ENCODE assay signal across 1 cellular context in the genomic region with DNA sequence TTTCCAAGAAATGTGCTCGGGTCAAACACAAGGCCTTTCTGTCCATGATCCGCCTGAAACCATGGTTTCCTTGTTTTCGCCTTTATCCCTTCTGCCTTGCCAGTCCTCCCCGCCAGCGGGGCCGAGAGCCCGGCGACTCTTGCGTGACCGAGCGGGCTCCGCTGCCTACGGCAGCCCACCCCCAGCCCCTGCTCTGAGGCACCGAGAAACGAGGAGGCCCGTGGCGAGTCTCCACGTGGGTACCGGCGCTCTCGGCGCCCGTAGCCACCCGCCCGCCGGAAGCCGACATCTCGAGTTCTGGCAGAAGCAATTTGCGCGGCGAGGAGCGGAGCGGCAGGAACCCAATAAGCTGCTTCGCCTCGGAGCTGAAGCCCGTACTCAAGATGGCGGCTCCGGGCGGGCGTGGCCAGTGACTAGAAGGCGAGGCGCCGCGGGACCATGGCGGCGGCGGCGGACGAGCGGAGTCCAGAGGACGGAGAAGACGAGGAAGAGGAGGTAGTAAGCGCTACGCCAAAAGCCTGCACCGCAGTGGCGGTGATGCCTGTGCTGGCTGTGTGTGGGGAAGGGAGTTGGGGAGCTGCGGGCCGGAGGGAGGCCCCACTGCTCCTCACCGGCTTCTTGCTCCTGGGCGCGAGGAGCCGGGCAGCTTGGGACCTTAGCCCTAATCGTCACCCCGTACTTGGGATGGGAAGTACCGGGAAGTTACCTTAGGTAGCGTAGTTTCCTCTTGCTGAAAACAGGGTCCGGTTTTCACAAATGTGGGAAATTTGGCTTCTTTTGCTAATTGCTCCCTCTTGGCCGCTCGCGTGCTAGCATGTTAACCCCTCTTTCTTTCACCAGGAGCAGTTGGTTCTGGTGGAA.
TF ChIP-seq lines count a peak whose summit lies in the region.

A gene with protein sequence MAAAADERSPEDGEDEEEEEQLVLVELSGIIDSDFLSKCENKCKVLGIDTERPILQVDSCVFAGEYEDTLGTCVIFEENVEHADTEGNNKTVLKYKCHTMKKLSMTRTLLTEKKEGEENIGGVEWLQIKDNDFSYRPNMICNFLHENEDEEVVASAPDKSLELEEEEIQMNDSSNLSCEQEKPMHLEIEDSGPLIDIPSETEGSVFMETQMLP (plus strand): TSS at position 375 of the 861 bp plus-strand sequence. CDS start 64 bp downstream, at position 439.

TF ChIP-seq in HepG2, 621 proteins besides CTCF, POLR2A, EP300 and RAD21 (continued from another document and continues in another):
- TF ChIP-seq TP53 (CRISPR knock-in tag; conservative IDR thresholded peaks at IDR 0.05) (0 out of 2 replicates have a peak, but pooled peaks have one; percentile 43), ZNF138 (CRISPR knock-in tag; IDR thresholded peaks at IDR 0.05; ENCODE audit: low read depth) (peak; percentile 88; the same call in 1 of the 2 replicates), AKAP8 (CRISPR knock-in tag; IDR thresholded peaks at IDR 0.05) (no peak), TCF7 (IDR thresholded peaks at IDR 0.05; ENCODE audit: low read depth) (no peak), EHMT2 (IDR thresholded peaks at IDR 0.05; ENCODE audit: borderline replicate concordance, low read depth, low read length) (no peak), SOX5 (CRISPR knock-in tag; IDR thresholded peaks at IDR 0.05; ENCODE audit: borderline replicate concordance) (peak; percentile 54; the same call in 1 of the 2 replicates), DR1 (CRISPR knock-in tag; IDR thresholded peaks at IDR 0.05) (peak; percentile 88), MIER2 (CRISPR knock-in tag; IDR thresholded peaks at IDR 0.05) (peak; percentile 78; the same call in 1 of the 2 replicates), ATM (IDR thresholded peaks at IDR 0.05; ENCODE audit: borderline replicate concordance) (no peak), CENPX (CRISPR knock-in tag; IDR thresholded peaks at IDR 0.05) (no peak), MEIS1 (CRISPR knock-in tag; IDR thresholded peaks at IDR 0.05; ENCODE audit: borderline replicate concordance) (peak; percentile 91), ZNF264 (CRISPR knock-in tag; IDR thresholded peaks at IDR 0.05) (peak; percentile 61; the same call in 1 of the 2 replicates), ZBTB42 (CRISPR knock-in tag; IDR thresholded peaks at IDR 0.05) (0 out of 2 replicates have a peak, but pooled peaks have one; percentile 59), ZNF816 (CRISPR knock-in tag; IDR thresholded peaks at IDR 0.05; ENCODE audit: borderline replicate concordance) (peak; percentile 45; the same call in 1 of the 2 replicates), ZBTB21 (CRISPR knock-in tag; IDR thresholded peaks at IDR 0.05) (0 out of 2 replicates have a peak, but pooled peaks have one; percentile 13), ERF (CRISPR knock-in tag; IDR thresholded peaks at IDR 0.05) (peak; percentile 95)
- TF ChIP-seq, protein P1, sequence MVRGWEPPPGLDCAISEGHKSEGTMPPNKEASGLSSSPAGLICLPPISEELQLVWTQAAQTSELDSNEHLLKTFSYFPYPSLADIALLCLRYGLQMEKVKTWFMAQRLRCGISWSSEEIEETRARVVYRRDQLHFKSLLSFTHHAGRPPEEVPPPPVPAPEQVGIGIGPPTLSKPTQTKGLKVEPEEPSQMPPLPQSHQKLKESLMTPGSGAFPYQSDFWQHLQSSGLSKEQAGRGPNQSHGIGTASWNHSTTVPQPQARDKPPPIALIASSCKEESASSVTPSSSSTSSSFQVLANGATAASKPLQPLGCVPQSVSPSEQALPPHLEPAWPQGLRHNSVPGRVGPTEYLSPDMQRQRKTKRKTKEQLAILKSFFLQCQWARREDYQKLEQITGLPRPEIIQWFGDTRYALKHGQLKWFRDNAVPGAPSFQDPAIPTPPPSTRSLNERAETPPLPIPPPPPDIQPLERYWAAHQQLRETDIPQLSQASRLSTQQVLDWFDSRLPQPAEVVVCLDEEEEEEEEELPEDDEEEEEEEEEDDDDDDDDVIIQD (CRISPR knock-in tag; IDR thresholded peaks at IDR 0.05; ENCODE audit: low read depth): peak; percentile 50; the same call in 1 of the 2 replicates
- TF ChIP-seq, protein P2, sequence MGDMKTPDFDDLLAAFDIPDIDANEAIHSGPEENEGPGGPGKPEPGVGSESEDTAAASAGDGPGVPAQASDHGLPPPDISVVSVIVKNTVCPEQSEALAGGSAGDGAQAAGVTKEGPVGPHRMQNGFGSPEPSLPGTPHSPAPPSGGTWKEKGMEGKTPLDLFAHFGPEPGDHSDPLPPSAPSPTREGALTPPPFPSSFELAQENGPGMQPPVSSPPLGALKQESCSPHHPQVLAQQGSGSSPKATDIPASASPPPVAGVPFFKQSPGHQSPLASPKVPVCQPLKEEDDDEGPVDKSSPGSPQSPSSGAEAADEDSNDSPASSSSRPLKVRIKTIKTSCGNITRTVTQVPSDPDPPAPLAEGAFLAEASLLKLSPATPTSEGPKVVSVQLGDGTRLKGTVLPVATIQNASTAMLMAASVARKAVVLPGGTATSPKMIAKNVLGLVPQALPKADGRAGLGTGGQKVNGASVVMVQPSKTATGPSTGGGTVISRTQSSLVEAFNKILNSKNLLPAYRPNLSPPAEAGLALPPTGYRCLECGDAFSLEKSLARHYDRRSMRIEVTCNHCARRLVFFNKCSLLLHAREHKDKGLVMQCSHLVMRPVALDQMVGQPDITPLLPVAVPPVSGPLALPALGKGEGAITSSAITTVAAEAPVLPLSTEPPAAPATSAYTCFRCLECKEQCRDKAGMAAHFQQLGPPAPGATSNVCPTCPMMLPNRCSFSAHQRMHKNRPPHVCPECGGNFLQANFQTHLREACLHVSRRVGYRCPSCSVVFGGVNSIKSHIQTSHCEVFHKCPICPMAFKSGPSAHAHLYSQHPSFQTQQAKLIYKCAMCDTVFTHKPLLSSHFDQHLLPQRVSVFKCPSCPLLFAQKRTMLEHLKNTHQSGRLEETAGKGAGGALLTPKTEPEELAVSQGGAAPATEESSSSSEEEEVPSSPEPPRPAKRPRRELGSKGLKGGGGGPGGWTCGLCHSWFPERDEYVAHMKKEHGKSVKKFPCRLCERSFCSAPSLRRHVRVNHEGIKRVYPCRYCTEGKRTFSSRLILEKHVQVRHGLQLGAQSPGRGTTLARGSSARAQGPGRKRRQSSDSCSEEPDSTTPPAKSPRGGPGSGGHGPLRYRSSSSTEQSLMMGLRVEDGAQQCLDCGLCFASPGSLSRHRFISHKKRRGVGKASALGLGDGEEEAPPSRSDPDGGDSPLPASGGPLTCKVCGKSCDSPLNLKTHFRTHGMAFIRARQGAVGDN (CRISPR knock-in tag; IDR thresholded peaks at IDR 0.05): peak; percentile 99
- TF ChIP-seq, protein P3, sequence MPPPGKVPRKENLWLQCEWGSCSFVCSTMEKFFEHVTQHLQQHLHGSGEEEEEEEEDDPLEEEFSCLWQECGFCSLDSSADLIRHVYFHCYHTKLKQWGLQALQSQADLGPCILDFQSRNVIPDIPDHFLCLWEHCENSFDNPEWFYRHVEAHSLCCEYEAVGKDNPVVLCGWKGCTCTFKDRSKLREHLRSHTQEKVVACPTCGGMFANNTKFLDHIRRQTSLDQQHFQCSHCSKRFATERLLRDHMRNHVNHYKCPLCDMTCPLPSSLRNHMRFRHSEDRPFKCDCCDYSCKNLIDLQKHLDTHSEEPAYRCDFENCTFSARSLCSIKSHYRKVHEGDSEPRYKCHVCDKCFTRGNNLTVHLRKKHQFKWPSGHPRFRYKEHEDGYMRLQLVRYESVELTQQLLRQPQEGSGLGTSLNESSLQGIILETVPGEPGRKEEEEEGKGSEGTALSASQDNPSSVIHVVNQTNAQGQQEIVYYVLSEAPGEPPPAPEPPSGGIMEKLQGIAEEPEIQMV (CRISPR knock-in tag; IDR thresholded peaks at IDR 0.05; ENCODE audit: low read depth): peak; percentile 59; the same call in 1 of the 2 replicates
- TF ChIP-seq, protein P4, sequence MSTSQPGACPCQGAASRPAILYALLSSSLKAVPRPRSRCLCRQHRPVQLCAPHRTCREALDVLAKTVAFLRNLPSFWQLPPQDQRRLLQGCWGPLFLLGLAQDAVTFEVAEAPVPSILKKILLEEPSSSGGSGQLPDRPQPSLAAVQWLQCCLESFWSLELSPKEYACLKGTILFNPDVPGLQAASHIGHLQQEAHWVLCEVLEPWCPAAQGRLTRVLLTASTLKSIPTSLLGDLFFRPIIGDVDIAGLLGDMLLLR (CRISPR knock-in tag; IDR thresholded peaks at IDR 0.05): peak; percentile 61; the same call in 1 of the 2 replicates
- TF ChIP-seq, protein P5, sequence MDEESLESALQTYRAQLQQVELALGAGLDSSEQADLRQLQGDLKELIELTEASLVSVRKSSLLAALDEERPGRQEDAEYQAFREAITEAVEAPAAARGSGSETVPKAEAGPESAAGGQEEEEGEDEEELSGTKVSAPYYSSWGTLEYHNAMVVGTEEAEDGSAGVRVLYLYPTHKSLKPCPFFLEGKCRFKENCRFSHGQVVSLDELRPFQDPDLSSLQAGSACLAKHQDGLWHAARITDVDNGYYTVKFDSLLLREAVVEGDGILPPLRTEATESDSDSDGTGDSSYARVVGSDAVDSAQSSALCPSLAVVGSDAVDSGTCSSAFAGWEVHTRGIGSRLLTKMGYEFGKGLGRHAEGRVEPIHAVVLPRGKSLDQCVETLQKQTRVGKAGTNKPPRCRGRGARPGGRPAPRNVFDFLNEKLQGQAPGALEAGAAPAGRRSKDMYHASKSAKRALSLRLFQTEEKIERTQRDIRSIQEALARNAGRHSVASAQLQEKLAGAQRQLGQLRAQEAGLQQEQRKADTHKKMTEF (CRISPR knock-in tag; IDR thresholded peaks at IDR 0.05): peak; percentile 95
- TF ChIP-seq, protein P6, sequence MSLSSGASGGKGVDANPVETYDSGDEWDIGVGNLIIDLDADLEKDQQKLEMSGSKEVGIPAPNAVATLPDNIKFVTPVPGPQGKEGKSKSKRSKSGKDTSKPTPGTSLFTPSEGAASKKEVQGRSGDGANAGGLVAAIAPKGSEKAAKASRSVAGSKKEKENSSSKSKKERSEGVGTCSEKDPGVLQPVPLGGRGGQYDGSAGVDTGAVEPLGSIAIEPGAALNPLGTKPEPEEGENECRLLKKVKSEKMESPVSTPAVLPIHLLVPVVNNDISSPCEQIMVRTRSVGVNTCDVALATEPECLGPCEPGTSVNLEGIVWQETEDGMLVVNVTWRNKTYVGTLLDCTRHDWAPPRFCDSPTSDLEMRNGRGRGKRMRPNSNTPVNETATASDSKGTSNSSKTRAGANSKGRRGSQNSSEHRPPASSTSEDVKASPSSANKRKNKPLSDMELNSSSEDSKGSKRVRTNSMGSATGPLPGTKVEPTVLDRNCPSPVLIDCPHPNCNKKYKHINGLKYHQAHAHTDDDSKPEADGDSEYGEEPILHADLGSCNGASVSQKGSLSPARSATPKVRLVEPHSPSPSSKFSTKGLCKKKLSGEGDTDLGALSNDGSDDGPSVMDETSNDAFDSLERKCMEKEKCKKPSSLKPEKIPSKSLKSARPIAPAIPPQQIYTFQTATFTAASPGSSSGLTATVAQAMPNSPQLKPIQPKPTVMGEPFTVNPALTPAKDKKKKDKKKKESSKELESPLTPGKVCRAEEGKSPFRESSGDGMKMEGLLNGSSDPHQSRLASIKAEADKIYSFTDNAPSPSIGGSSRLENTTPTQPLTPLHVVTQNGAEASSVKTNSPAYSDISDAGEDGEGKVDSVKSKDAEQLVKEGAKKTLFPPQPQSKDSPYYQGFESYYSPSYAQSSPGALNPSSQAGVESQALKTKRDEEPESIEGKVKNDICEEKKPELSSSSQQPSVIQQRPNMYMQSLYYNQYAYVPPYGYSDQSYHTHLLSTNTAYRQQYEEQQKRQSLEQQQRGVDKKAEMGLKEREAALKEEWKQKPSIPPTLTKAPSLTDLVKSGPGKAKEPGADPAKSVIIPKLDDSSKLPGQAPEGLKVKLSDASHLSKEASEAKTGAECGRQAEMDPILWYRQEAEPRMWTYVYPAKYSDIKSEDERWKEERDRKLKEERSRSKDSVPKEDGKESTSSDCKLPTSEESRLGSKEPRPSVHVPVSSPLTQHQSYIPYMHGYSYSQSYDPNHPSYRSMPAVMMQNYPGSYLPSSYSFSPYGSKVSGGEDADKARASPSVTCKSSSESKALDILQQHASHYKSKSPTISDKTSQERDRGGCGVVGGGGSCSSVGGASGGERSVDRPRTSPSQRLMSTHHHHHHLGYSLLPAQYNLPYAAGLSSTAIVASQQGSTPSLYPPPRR (CRISPR knock-in tag; IDR thresholded peaks at IDR 0.05; ENCODE audit: borderline replicate concordance): peak; percentile 61; the same call in 1 of the 2 replicates
- TF ChIP-seq, protein P7, sequence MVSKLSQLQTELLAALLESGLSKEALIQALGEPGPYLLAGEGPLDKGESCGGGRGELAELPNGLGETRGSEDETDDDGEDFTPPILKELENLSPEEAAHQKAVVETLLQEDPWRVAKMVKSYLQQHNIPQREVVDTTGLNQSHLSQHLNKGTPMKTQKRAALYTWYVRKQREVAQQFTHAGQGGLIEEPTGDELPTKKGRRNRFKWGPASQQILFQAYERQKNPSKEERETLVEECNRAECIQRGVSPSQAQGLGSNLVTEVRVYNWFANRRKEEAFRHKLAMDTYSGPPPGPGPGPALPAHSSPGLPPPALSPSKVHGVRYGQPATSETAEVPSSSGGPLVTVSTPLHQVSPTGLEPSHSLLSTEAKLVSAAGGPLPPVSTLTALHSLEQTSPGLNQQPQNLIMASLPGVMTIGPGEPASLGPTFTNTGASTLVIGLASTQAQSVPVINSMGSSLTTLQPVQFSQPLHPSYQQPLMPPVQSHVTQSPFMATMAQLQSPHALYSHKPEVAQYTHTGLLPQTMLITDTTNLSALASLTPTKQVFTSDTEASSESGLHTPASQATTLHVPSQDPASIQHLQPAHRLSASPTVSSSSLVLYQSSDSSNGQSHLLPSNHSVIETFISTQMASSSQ (IDR thresholded peaks at IDR 0.05; ENCODE audit: low read depth): no peak
- TF ChIP-seq, protein P7 (CRISPR knock-in tag; IDR thresholded peaks at IDR 0.05; ENCODE audit: borderline replicate concordance): peak; percentile 76
- TF ChIP-seq, protein P8, sequence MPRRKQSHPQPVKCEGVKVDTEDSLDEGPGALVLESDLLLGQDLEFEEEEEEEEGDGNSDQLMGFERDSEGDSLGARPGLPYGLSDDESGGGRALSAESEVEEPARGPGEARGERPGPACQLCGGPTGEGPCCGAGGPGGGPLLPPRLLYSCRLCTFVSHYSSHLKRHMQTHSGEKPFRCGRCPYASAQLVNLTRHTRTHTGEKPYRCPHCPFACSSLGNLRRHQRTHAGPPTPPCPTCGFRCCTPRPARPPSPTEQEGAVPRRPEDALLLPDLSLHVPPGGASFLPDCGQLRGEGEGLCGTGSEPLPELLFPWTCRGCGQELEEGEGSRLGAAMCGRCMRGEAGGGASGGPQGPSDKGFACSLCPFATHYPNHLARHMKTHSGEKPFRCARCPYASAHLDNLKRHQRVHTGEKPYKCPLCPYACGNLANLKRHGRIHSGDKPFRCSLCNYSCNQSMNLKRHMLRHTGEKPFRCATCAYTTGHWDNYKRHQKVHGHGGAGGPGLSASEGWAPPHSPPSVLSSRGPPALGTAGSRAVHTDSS (CRISPR knock-in tag; conservative IDR thresholded peaks at IDR 0.05): no peak
